In genomic region chr12:5733136-5733755, GRCh38 we compare ENCODE assay signal across 18 cellular contexts.
DNase-seq lines count a peak whose midpoint lies in the region; ATAC-seq and TF ChIP-seq lines count a peak whose summit lies in the region.
"Had no signal": no experiment of that assay in that cellular context is flagged by ENCODE, and none has a peak within 500 bp of the region (broad histone marks: within the 10 kb centered on the region; RNA-seq: fewer than 3 reads in every experiment).

No MANE protein-coding gene starts in this region.

- no peak for TF ChIP-seq EP300 in tibial nerve (IDR thresholded peaks at IDR 0.05)
- no peak for TF ChIP-seq EP300 in esophagus muscularis mucosa (IDR thresholded peaks at IDR 0.05)

- no peak for TF ChIP-seq CTCF in RWPE2 (IDR thresholded peaks at IDR 0.05; ENCODE audit: poor library complexity, severe bottlenecking)
- TF ChIP-seq CTCF in epithelial cell of esophagus (IDR thresholded peaks at IDR 0.05; ENCODE audit: insufficient read depth, low read depth, low read length, missing control alignments) = no peak
- no peak for TF ChIP-seq CTCF in tibial nerve (IDR thresholded peaks at IDR 0.05)
- TF ChIP-seq CTCF in esophagus muscularis mucosa (IDR thresholded peaks at IDR 0.05) = no peak

- H3K36me3 ChIP-seq in RWPE2 (ENCODE audit: low read depth) (no peaks in the 10 kb centered on the region), tibial nerve (no peaks in the 10 kb centered on the region), esophagus muscularis mucosa (peaks cover 0 to 16% (median 0%) of the 10 kb centered on the region in 4 donors)
- H3K36me3 ChIP-seq: BLaER1 treated with 17β-estradiol and CSF1 and Interleukin-3, amounts not matched to agents 10 nM and 100 nM had no signal

- H3K27me3 ChIP-seq in RWPE2 (ENCODE audit: insufficient read depth, poor library complexity, severe bottlenecking) = no peaks in the 10 kb centered on the region
- H3K27me3 ChIP-seq in tibial nerve = no peaks in the 10 kb centered on the region
- H3K27me3 ChIP-seq in esophagus muscularis mucosa = no peaks in the 10 kb centered on the region
- H3K27me3 ChIP-seq: BLaER1 treated with 17β-estradiol and CSF1 and Interleukin-3, amounts not matched to agents 10 nM and 100 nM had no signal

- H3K27ac ChIP-seq in RWPE2 (ENCODE audit: poor library complexity, severe bottlenecking) (no peak overlapping the region), tibial nerve (no peak overlapping the region), esophagus muscularis mucosa (replicated peaks in 1 of 4) (no peak overlapping the region)
- H3K27ac ChIP-seq: BLaER1 treated with 17β-estradiol and CSF1 and Interleukin-3, amounts not matched to agents 10 nM and 100 nM; HL-60; PC-9 had no signal

- intact Hi-C loops in esophagus muscularis mucosa (cut with DNase I) = no loop called here

- WGBS in tibial nerve, 2 donors = 78 to 83% methylated on average over 11 of the region's 11 CpGs
- 85% methylated on average over 11 of the region's 11 CpGs for WGBS in esophagus muscularis mucosa

- ATAC-seq in RWPE2 (ENCODE audit: low read depth) = peak; percentile 96

- DNase-seq in HT1080 (ENCODE audit: low read depth) = peak; percentile 64
- no peak for DNase-seq in RWPE2 (ENCODE audit: low spot score)
- peak; percentile 75 for DNase-seq in epithelial cell of esophagus (ENCODE audit: low read depth)
- peak; percentile 72 for DNase-seq in renal cortical epithelial cell (ENCODE audit: low read depth)
- DNase-seq in tibial nerve (ENCODE audit: low spot score in 2 of 2) = no peak
- DNase-seq in NCI-H748 (lab: John Stamatoyannopoulos, UW; ENCODE audit: unreplicated experiment) = no peak
- no peak for DNase-seq in NCI-H2171 treated with DMSO at 0.1 percent for 48 hours (lab: John Stamatoyannopoulos, UW)
- DNase-seq in esophagus muscularis mucosa (ENCODE audit: extremely low spot score) = no peak
- DNase-seq: GOT3, KG1, MM.1S, NCI-H1105, NCI-H1694 treated with DMSO at 0.1 percent for 48 hours, NCI-H748 treated with DMSO at 0.1 percent for 48 hours, PC-9, SHP77 treated with DMSO at 0.1 percent for 48 hours had no signal

- no peak overlapping the region for H3K4me3 ChIP-seq in RWPE2 (ENCODE audit: severe bottlenecking)
- no peak overlapping the region for H3K4me3 ChIP-seq in epithelial cell of esophagus (ENCODE audit: low read length)
- H3K4me3 ChIP-seq in tibial nerve = no peak overlapping the region
- no peak overlapping the region for H3K4me3 ChIP-seq in esophagus muscularis mucosa
- H3K4me3 ChIP-seq: BLaER1 treated with 17β-estradiol and CSF1 and Interleukin-3, amounts not matched to agents 10 nM and 100 nM; PC-9 had no signal

- H3K4me1 ChIP-seq in RWPE2 (ENCODE audit: insufficient read depth, poor library complexity, severe bottlenecking) (peaks cover 3% of the 10 kb centered on the region), tibial nerve (no peaks in the 10 kb centered on the region), esophagus muscularis mucosa (no peaks in the 10 kb centered on the region)
- H3K4me1 ChIP-seq: BLaER1 treated with 17β-estradiol and CSF1 and Interleukin-3, amounts not matched to agents 10 nM and 100 nM had no signal

- peaks cover 3% of the 10 kb centered on the region for H3K9me3 ChIP-seq in RWPE2 (ENCODE audit: severe bottlenecking)
- no peaks in the 10 kb centered on the region for H3K9me3 ChIP-seq in tibial nerve
- no peaks in the 10 kb centered on the region for H3K9me3 ChIP-seq in esophagus muscularis mucosa
- H3K9me3 ChIP-seq: BLaER1 treated with 17β-estradiol and CSF1 and Interleukin-3, amounts not matched to agents 10 nM and 100 nM had no signal

- TF ChIP-seq POLR2A in tibial nerve (IDR thresholded peaks at IDR 0.05) (no peak), esophagus muscularis mucosa (IDR thresholded peaks at IDR 0.05; ENCODE audit: low read depth) (no peak)

Comparison
In these comparisons a context has a peak if more than half of its experiments do, and no peak if none do; other contexts are left out.
1. DNase-seq: peak in HT1080 (single experiment), epithelial cell of esophagus (single experiment) and renal cortical epithelial cell (single experiment); none in RWPE2 (single experiment), tibial nerve (0 of 2), NCI-H748 (single experiment), NCI-H2171 treated with DMSO at 0.1 percent for 48 hours (single experiment) and esophagus muscularis mucosa (single experiment).